In the genomic region with DNA sequence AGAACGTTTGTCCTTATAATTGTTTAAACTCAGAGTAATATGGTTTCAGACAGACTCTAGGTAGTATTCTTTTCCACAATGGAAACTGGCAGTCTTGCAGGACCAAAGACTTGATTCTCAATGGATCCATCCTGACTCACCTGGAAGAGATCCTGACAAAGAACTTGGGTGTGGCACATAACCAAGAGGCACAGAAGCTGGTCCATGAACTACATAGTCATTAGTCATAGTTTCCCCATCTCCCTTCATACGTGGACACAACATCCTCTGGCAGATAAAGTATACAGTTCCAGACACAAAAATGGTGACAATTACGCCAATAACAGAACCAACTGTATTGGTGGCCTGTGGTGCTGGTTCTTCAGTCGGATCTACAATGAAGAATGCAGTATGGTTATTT, we compare ENCODE assay signal across 29 cellular contexts. TPM values are rescaled to one million over a fixed set of nuclear protein-coding genes. Genes with fewer than 3 reads are reported as not detected.
"Had no signal": no experiment of that assay in that cellular context is flagged by ENCODE, and none has a peak within 500 bp of the region (broad histone marks: within the 10 kb centered on the region; RNA-seq: fewer than 3 reads in every experiment).

No MANE protein-coding gene starts in this region.

- H3K27ac ChIP-seq: coronary artery, hepatocyte, sigmoid colon, stomach, suprapubic skin, tibial nerve, VCaP had no signal

- H3K4me3 Mint-ChIP-seq: activated CD4-positive, alpha-beta T cell treated with anti-CD3 and anti-CD28 coated beads, Interleukin-2, amount 10 ng/mL, durations not matched to agents 7 days and 5 days; activated CD8-positive, alpha-beta T cell treated with anti-CD3 and anti-CD28 coated beads for 36 hours; activated naive CD8-positive, alpha-beta T cell treated with anti-CD3 and anti-CD28 coated beads, Interleukin-2, amount 50 U/mL, for 24 hours; activated T-helper 1 cell treated with anti-CD3 and anti-CD28 coated beads, Interleukin-12 subunit alpha, Interleukin-12 subunit beta, Interleukin-2, Interleukin-4 antibody, amounts not matched to agents 30 ng/mL and 10 ng/mL and 1 ng/mL, durations not matched to agents 14 hours and 24 hours and 36 hours; brain; immature natural killer cell; natural killer cell; stimulated activated memory B cell treated with anti-CD40 and anti-IgM and Interleukin-4, amounts not matched to agents 10 μg/mL and 1 μg/mL and 100 μg/mL, for 72 hours; T-helper 2 cell treated with Interferon-gamma antibody and Interleukin-4, amounts not matched to agents 5 μg/mL and 100 μg/mL, for 36 hours had no signal

- H3K4me1 ChIP-seq: stomach, suprapubic skin had no signal

- H3K4me1 Mint-ChIP-seq: activated CD4-positive, alpha-beta T cell treated with anti-CD3 and anti-CD28 coated beads, Interleukin-2, amount 10 ng/mL, durations not matched to agents 7 days and 5 days; activated naive CD8-positive, alpha-beta T cell treated with anti-CD3 and anti-CD28 coated beads, Interleukin-2, amount 50 U/mL, for 24 hours; brain; immature natural killer cell; natural killer cell; stimulated activated memory B cell treated with anti-CD40 and anti-IgM and Interleukin-4, amounts not matched to agents 10 μg/mL and 1 μg/mL and 100 μg/mL, for 72 hours had no signal

- H3K27me3 Mint-ChIP-seq: activated CD4-positive, alpha-beta T cell treated with anti-CD3 and anti-CD28 coated beads, Interleukin-2, amount 10 ng/mL, durations not matched to agents 7 days and 5 days; activated CD8-positive, alpha-beta T cell treated with anti-CD3 and anti-CD28 coated beads for 36 hours; activated naive CD8-positive, alpha-beta T cell treated with anti-CD3 and anti-CD28 coated beads, Interleukin-2, amount 50 U/mL, for 24 hours; brain; stimulated activated memory B cell treated with anti-CD40 and anti-IgM and Interleukin-4, amounts not matched to agents 10 μg/mL and 1 μg/mL and 100 μg/mL, for 72 hours had no signal

- H3K27me3 ChIP-seq: hepatocyte, sigmoid colon, stomach, suprapubic skin, tibial nerve had no signal

- H2AFZ ChIP-seq: hepatocyte had no signal

- H3K79me2 ChIP-seq: hepatocyte had no signal

- H3K36me3 Mint-ChIP-seq: immature natural killer cell; natural killer cell; stimulated activated memory B cell treated with anti-CD40 and anti-IgM and Interleukin-4, amounts not matched to agents 10 μg/mL and 1 μg/mL and 100 μg/mL, for 72 hours had no signal

- H3K4me2 ChIP-seq: hepatocyte, smooth muscle cell had no signal

- H3K27ac Mint-ChIP-seq: activated CD4-positive, alpha-beta T cell treated with anti-CD3 and anti-CD28 coated beads, Interleukin-2, amount 10 ng/mL, durations not matched to agents 7 days and 5 days; activated CD8-positive, alpha-beta T cell treated with anti-CD3 and anti-CD28 coated beads for 36 hours; activated naive CD8-positive, alpha-beta T cell treated with anti-CD3 and anti-CD28 coated beads, Interleukin-2, amount 50 U/mL, for 24 hours; activated T-helper 1 cell treated with anti-CD3 and anti-CD28 coated beads, Interleukin-12 subunit alpha, Interleukin-12 subunit beta, Interleukin-2, Interleukin-4 antibody, amounts not matched to agents 30 ng/mL and 10 ng/mL and 1 ng/mL, durations not matched to agents 14 hours and 24 hours and 36 hours; immature natural killer cell; natural killer cell; stimulated activated memory B cell treated with anti-CD40 and anti-IgM and Interleukin-4, amounts not matched to agents 10 μg/mL and 1 μg/mL and 100 μg/mL, for 72 hours; T-helper 2 cell treated with Interferon-gamma antibody and Interleukin-4, amounts not matched to agents 5 μg/mL and 100 μg/mL, for 36 hours had no signal

- DNase-seq: activated CD4-positive, alpha-beta T cell treated with anti-CD3 and anti-CD28 coated beads, Interleukin-2, amount 10 ng/mL, durations not matched to agents 7 days and 5 days; activated CD8-positive, alpha-beta T cell treated with anti-CD3 and anti-CD28 coated beads for 36 hours; activated gamma-delta T cell; activated naive CD4-positive, alpha-beta T cell treated with anti-CD3 and anti-CD28 coated beads, Interleukin-2, amount 50 U/mL, for 16 hours; activated naive CD8-positive, alpha-beta T cell treated with anti-CD3 and anti-CD28 coated beads, Interleukin-2, amount 50 U/mL, for 24 hours; glutamatergic neuron; immature natural killer cell; kidney glomerular epithelial cell; left ventricle myocardium superior; midbrain; natural killer cell; retina; sigmoid colon; stimulated activated CD4-positive, alpha-beta T cell treated with anti-CD3 and anti-CD28 coated beads, Interleukin-15, amount 100 ng/mL, for 24 hours; stomach had no signal

- H3K9me3 Mint-ChIP-seq: activated CD4-positive, alpha-beta T cell treated with anti-CD3 and anti-CD28 coated beads, Interleukin-2, amount 10 ng/mL, durations not matched to agents 7 days and 5 days; activated CD8-positive, alpha-beta T cell treated with anti-CD3 and anti-CD28 coated beads for 36 hours; activated naive CD8-positive, alpha-beta T cell treated with anti-CD3 and anti-CD28 coated beads, Interleukin-2, amount 50 U/mL, for 24 hours; activated T-helper 1 cell treated with anti-CD3 and anti-CD28 coated beads, Interleukin-12 subunit alpha, Interleukin-12 subunit beta, Interleukin-2, Interleukin-4 antibody, amounts not matched to agents 30 ng/mL and 10 ng/mL and 1 ng/mL, durations not matched to agents 14 hours and 24 hours and 36 hours; brain; immature natural killer cell; natural killer cell; stimulated activated memory B cell treated with anti-CD40 and anti-IgM and Interleukin-4, amounts not matched to agents 10 μg/mL and 1 μg/mL and 100 μg/mL, for 72 hours; T-helper 2 cell treated with Interferon-gamma antibody and Interleukin-4, amounts not matched to agents 5 μg/mL and 100 μg/mL, for 36 hours had no signal

- H3K9me3 ChIP-seq: sigmoid colon, stomach, suprapubic skin, tibial nerve had no signal

- H3K4me3 ChIP-seq: coronary artery, hepatocyte, sigmoid colon, smooth muscle cell, stomach, suprapubic skin, tibial nerve had no signal

- FAIRE-seq: frontal cortex, urothelium cell line had no signal

RNA-seq across cellular contexts. Expression of a gene that starts 55.8 kb away (rescaled TPM):
- total RNA-seq: frontal cortex, left ventricle myocardium superior, osteoblast, posterior vena cava, sigmoid colon, smooth muscle cell, suprapubic skin, tibial nerve had no signal
- polyA plus RNA-seq: immature natural killer cell, smooth muscle cell had no signal
